26 cellular contexts compared by ENCODE assay signal in genomic region chr20:15370370-15370769, GRCh38.
"Had no signal": no experiment of that assay in that cellular context is flagged by ENCODE, and none has a peak within 500 bp of the region (broad histone marks: within the 10 kb centered on the region; RNA-seq: fewer than 3 reads in every experiment).

No MANE protein-coding gene starts in this region.

- DNase-seq: stimulated activated CD4-positive, alpha-beta T cell treated with anti-CD3 and anti-CD28 coated beads, Interleukin-2, amount 100 ng/mL, for 48 hours; stimulated activated CD4-positive, alpha-beta T cell treated with anti-CD3 and anti-CD28 coated beads, Interleukin-4, amount 100 ng/mL, for 1 hour; stimulated activated CD4-positive, alpha-beta T cell treated with anti-CD3 and anti-CD28 coated beads, Interleukin-4, amount 100 ng/mL, for 24 hours; stimulated activated CD8-positive, alpha-beta memory T cell treated with anti-CD3 and anti-CD28 coated beads, Interleukin-4, amount 100 ng/mL, for 48 hours; stimulated activated naive B cell treated with anti-CD40 and anti-IgM and Interleukin-4, amounts not matched to agents 10 μg/mL and 1 μg/mL and 100 μg/mL, for 72 hours; stimulated activated naive CD4-positive, alpha-beta T cell; stimulated activated naive CD4-positive, alpha-beta T cell treated with Interleukin-2 at 50 U/mL for 16 hours; stimulated activated naive CD8-positive, alpha-beta T cell treated with anti-CD3 and anti-CD28 coated beads, Interleukin-15, amount 100 ng/mL, for 72 hours; stimulated activated naive CD8-positive, alpha-beta T cell treated with anti-CD3 and anti-CD28 coated beads, Interleukin-15, Interleukin-2, amounts not matched to agents 100 U/mL and 50 U/mL, for 24 hours; stomach; substantia nigra; testis; thyroid gland; tibial artery; transverse colon; trophoblast cell; upper lobe of left lung; upper lobe of right lung; uterus had no signal

- H3K9me3 ChIP-seq: stomach, suprapubic skin, testis, thoracic aorta, thyroid gland, tibial artery, tibial nerve, transverse colon, upper lobe of left lung, upper lobe of right lung, uterus, vagina had no signal

- H3K4me3 ChIP-seq: stomach, suprapubic skin, testis, thoracic aorta, thyroid gland, tibial artery, tibial nerve, transverse colon, upper lobe of left lung, upper lobe of right lung, uterus, vagina had no signal

- H3K36me3 ChIP-seq: stomach, suprapubic skin, thoracic aorta, thyroid gland, tibial artery, tibial nerve, transverse colon, upper lobe of left lung, upper lobe of right lung, uterus, vagina had no signal

- ATAC-seq: stimulated activated effector memory CD8-positive, alpha-beta T cell treated with anti-CD3 and anti-CD28 coated beads, Interleukin-12 subunit alpha, Interleukin-12 subunit beta, amount 100 ng/mL, for 72 hours; stimulated activated memory B cell treated with anti-CD40 and anti-IgM and Interleukin-4, amounts not matched to agents 10 μg/mL and 1 μg/mL and 100 μg/mL, for 72 hours; stimulated activated naive B cell treated with anti-CD40 and anti-IgM and Interleukin-4, amounts not matched to agents 10 μg/mL and 1 μg/mL and 100 μg/mL, for 72 hours; stimulated activated naive CD8-positive, alpha-beta T cell treated with anti-CD3 and anti-CD28 coated beads, Interleukin-15, amount 100 ng/mL, for 72 hours; stimulated activated naive CD8-positive, alpha-beta T cell treated with anti-CD3 and anti-CD28 coated beads, Interleukin-15, Interleukin-2, amounts not matched to agents 100 U/mL and 50 U/mL, for 24 hours; upper lobe of right lung had no signal

- H3K27me3 ChIP-seq: stomach, suprapubic skin, testis, thyroid gland, tibial artery, tibial nerve, transverse colon, upper lobe of left lung, upper lobe of right lung, uterus, vagina had no signal

- FAIRE-seq: urothelium cell line had no signal

- H3K4me1 ChIP-seq: stomach, suprapubic skin, testis, tibial artery, tibial nerve, transverse colon, upper lobe of left lung, upper lobe of right lung, uterus, vagina had no signal

- H3K27ac ChIP-seq: stomach, suprapubic skin, testis, thoracic aorta, tibial artery, tibial nerve, transverse colon, upper lobe of left lung, upper lobe of right lung, uterus, vagina had no signal
